Comparison of ENCODE assay signal across 2 cellular contexts in the genomic region with DNA sequence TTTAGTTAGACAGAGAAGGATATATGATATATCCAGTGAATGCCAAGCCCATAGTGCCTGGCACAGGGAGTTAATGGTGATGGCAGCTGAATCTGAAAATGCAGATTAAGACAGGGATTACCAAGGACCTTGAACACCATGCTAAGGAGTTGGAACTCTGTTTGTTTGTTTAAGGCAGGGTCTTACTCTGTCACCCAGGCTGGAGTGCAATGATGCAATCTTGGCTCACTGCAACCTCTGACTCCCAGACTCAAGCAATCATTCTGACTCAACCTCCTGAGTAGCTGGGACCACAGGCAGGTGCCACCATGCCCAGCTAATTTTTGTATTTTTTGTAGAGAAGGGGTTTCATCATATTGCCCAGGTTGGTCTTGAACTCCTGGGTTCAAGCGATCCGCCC.
TF ChIP-seq lines count a peak whose summit lies in the region.

No MANE protein-coding gene starts in this region.

TF ChIP-seq in HEK293, 187 proteins besides CTCF, POLR2A, EP300 and RAD21 (continued from another document and continues in another):
- TF ChIP-seq, protein P1, sequence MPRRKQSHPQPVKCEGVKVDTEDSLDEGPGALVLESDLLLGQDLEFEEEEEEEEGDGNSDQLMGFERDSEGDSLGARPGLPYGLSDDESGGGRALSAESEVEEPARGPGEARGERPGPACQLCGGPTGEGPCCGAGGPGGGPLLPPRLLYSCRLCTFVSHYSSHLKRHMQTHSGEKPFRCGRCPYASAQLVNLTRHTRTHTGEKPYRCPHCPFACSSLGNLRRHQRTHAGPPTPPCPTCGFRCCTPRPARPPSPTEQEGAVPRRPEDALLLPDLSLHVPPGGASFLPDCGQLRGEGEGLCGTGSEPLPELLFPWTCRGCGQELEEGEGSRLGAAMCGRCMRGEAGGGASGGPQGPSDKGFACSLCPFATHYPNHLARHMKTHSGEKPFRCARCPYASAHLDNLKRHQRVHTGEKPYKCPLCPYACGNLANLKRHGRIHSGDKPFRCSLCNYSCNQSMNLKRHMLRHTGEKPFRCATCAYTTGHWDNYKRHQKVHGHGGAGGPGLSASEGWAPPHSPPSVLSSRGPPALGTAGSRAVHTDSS (tag by site-specific recombination; IDR thresholded peaks at IDR 0.05) = no peak
- TF ChIP-seq ZNF768 (tag by site-specific recombination; IDR thresholded peaks at IDR 0.05) (no peak), ZNF658 (tag by site-specific recombination; IDR thresholded peaks at IDR 0.05) (no peak), IKZF3 (tag by site-specific recombination; IDR thresholded peaks at IDR 0.05) (no peak), ZNF548 (tag by site-specific recombination; IDR thresholded peaks at IDR 0.05) (no peak), ZNF114 (tag by site-specific recombination; IDR thresholded peaks at IDR 0.05) (no peak), ZNF335 (tag by site-specific recombination; conservative IDR thresholded peaks at IDR 0.05) (peak; percentile 29)
- TF ChIP-seq, protein P2, sequence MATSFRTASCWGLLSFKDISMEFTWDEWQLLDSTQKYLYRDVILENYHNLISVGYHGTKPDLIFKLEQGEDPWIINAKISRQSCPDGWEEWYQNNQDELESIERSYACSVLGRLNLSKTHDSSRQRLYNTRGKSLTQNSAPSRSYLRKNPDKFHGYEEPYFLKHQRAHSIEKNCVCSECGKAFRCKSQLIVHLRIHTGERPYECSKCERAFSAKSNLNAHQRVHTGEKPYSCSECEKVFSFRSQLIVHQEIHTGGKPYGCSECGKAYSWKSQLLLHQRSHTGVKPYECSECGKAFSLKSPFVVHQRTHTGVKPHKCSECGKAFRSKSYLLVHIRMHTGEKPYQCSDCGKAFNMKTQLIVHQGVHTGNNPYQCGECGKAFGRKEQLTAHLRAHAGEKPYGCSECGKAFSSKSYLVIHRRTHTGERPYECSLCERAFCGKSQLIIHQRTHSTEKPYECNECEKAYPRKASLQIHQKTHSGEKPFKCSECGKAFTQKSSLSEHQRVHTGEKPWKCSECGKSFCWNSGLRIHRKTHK (tag by site-specific recombination; IDR thresholded peaks at IDR 0.05) = no peak
- TF ChIP-seq, protein P3, sequence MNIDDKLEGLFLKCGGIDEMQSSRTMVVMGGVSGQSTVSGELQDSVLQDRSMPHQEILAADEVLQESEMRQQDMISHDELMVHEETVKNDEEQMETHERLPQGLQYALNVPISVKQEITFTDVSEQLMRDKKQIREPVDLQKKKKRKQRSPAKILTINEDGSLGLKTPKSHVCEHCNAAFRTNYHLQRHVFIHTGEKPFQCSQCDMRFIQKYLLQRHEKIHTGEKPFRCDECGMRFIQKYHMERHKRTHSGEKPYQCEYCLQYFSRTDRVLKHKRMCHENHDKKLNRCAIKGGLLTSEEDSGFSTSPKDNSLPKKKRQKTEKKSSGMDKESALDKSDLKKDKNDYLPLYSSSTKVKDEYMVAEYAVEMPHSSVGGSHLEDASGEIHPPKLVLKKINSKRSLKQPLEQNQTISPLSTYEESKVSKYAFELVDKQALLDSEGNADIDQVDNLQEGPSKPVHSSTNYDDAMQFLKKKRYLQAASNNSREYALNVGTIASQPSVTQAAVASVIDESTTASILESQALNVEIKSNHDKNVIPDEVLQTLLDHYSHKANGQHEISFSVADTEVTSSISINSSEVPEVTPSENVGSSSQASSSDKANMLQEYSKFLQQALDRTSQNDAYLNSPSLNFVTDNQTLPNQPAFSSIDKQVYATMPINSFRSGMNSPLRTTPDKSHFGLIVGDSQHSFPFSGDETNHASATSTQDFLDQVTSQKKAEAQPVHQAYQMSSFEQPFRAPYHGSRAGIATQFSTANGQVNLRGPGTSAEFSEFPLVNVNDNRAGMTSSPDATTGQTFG (tag by site-specific recombination; IDR thresholded peaks at IDR 0.05; ENCODE audit: borderline replicate concordance) = no peak
- TF ChIP-seq, protein P4, sequence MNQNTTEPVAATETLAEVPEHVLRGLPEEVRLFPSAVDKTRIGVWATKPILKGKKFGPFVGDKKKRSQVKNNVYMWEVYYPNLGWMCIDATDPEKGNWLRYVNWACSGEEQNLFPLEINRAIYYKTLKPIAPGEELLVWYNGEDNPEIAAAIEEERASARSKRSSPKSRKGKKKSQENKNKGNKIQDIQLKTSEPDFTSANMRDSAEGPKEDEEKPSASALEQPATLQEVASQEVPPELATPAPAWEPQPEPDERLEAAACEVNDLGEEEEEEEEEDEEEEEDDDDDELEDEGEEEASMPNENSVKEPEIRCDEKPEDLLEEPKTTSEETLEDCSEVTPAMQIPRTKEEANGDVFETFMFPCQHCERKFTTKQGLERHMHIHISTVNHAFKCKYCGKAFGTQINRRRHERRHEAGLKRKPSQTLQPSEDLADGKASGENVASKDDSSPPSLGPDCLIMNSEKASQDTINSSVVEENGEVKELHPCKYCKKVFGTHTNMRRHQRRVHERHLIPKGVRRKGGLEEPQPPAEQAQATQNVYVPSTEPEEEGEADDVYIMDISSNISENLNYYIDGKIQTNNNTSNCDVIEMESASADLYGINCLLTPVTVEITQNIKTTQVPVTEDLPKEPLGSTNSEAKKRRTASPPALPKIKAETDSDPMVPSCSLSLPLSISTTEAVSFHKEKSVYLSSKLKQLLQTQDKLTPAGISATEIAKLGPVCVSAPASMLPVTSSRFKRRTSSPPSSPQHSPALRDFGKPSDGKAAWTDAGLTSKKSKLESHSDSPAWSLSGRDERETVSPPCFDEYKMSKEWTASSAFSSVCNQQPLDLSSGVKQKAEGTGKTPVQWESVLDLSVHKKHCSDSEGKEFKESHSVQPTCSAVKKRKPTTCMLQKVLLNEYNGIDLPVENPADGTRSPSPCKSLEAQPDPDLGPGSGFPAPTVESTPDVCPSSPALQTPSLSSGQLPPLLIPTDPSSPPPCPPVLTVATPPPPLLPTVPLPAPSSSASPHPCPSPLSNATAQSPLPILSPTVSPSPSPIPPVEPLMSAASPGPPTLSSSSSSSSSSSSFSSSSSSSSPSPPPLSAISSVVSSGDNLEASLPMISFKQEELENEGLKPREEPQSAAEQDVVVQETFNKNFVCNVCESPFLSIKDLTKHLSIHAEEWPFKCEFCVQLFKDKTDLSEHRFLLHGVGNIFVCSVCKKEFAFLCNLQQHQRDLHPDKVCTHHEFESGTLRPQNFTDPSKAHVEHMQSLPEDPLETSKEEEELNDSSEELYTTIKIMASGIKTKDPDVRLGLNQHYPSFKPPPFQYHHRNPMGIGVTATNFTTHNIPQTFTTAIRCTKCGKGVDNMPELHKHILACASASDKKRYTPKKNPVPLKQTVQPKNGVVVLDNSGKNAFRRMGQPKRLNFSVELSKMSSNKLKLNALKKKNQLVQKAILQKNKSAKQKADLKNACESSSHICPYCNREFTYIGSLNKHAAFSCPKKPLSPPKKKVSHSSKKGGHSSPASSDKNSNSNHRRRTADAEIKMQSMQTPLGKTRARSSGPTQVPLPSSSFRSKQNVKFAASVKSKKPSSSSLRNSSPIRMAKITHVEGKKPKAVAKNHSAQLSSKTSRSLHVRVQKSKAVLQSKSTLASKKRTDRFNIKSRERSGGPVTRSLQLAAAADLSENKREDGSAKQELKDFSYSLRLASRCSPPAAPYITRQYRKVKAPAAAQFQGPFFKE (tag by site-specific recombination; IDR thresholded peaks at IDR 0.05; ENCODE audit: borderline replicate concordance) = no peak

TF ChIP-seq in HepG2, 621 proteins besides CTCF, POLR2A, EP300 and RAD21 (continued from another document and continues in another):
- TF ChIP-seq, protein P5, sequence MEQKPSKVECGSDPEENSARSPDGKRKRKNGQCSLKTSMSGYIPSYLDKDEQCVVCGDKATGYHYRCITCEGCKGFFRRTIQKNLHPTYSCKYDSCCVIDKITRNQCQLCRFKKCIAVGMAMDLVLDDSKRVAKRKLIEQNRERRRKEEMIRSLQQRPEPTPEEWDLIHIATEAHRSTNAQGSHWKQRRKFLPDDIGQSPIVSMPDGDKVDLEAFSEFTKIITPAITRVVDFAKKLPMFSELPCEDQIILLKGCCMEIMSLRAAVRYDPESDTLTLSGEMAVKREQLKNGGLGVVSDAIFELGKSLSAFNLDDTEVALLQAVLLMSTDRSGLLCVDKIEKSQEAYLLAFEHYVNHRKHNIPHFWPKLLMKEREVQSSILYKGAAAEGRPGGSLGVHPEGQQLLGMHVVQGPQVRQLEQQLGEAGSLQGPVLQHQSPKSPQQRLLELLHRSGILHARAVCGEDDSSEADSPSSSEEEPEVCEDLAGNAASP (CRISPR knock-in tag; IDR thresholded peaks at IDR 0.05; ENCODE audit: borderline replicate concordance) = 0 out of 2 replicates have a peak, but pooled peaks have one; percentile 16
- TF ChIP-seq XBP1 (CRISPR knock-in tag; IDR thresholded peaks at IDR 0.05) (no peak), HOXA3 (CRISPR knock-in tag; IDR thresholded peaks at IDR 0.05) (peak; percentile 43; the same call in 1 of the 2 replicates), CCAR2 (optimal IDR thresholded peaks at IDR 0.05; ENCODE audit: low read depth, low read length) (no peak), HNRNPUL1 (IDR thresholded peaks at IDR 0.05; ENCODE audit: low read depth, low read length) (no peak), SOX6 (IDR thresholded peaks at IDR 0.05) (no peak), SOX6 (CRISPR knock-in tag; IDR thresholded peaks at IDR 0.05) (peak; percentile 85)
- TF ChIP-seq, protein P6, sequence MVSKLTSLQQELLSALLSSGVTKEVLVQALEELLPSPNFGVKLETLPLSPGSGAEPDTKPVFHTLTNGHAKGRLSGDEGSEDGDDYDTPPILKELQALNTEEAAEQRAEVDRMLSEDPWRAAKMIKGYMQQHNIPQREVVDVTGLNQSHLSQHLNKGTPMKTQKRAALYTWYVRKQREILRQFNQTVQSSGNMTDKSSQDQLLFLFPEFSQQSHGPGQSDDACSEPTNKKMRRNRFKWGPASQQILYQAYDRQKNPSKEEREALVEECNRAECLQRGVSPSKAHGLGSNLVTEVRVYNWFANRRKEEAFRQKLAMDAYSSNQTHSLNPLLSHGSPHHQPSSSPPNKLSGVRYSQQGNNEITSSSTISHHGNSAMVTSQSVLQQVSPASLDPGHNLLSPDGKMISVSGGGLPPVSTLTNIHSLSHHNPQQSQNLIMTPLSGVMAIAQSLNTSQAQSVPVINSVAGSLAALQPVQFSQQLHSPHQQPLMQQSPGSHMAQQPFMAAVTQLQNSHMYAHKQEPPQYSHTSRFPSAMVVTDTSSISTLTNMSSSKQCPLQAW (CRISPR knock-in tag; IDR thresholded peaks at IDR 0.05) = 0 out of 2 replicates have a peak, but pooled peaks have one; percentile 18
- TF ChIP-seq, protein P7, sequence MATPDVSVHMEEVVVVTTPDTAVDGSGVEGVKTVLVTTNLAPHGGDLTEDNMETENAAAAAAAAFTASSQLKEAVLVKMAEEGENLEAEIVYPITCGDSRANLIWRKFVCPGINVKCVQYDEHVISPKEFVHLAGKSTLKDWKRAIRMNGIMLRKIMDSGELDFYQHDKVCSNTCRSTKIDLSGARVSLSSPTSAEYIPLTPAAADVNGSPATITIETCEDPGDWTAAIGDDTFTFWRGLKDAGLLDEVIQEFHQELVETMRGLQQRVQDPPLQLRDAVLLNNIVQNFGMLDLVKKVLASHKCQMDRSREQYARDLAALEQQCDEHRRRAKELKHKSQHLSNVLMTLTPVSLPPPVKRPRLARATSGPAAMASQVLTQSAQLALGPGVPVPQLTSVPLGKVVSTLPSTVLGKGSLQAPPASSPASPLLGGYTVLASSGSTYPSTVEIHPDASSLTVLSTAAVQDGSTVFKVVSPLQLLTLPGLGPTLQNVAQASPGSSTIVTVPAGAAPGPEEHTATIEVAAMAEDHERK (CRISPR knock-in tag; IDR thresholded peaks at IDR 0.05; ENCODE audit: low read depth) = no peak
- TF ChIP-seq, protein P8, sequence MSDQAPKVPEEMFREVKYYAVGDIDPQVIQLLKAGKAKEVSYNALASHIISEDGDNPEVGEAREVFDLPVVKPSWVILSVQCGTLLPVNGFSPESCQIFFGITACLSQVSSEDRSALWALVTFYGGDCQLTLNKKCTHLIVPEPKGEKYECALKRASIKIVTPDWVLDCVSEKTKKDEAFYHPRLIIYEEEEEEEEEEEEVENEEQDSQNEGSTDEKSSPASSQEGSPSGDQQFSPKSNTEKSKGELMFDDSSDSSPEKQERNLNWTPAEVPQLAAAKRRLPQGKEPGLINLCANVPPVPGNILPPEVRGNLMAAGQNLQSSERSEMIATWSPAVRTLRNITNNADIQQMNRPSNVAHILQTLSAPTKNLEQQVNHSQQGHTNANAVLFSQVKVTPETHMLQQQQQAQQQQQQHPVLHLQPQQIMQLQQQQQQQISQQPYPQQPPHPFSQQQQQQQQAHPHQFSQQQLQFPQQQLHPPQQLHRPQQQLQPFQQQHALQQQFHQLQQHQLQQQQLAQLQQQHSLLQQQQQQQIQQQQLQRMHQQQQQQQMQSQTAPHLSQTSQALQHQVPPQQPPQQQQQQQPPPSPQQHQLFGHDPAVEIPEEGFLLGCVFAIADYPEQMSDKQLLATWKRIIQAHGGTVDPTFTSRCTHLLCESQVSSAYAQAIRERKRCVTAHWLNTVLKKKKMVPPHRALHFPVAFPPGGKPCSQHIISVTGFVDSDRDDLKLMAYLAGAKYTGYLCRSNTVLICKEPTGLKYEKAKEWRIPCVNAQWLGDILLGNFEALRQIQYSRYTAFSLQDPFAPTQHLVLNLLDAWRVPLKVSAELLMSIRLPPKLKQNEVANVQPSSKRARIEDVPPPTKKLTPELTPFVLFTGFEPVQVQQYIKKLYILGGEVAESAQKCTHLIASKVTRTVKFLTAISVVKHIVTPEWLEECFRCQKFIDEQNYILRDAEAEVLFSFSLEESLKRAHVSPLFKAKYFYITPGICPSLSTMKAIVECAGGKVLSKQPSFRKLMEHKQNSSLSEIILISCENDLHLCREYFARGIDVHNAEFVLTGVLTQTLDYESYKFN (CRISPR knock-in tag; conservative IDR thresholded peaks at IDR 0.05) = peak; percentile 36; the same call in 1 of the 2 replicates
- TF ChIP-seq, protein P9, sequence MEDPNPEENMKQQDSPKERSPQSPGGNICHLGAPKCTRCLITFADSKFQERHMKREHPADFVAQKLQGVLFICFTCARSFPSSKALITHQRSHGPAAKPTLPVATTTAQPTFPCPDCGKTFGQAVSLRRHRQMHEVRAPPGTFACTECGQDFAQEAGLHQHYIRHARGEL (CRISPR knock-in tag; IDR thresholded peaks at IDR 0.05) = no peak
- TF ChIP-seq, protein P10, sequence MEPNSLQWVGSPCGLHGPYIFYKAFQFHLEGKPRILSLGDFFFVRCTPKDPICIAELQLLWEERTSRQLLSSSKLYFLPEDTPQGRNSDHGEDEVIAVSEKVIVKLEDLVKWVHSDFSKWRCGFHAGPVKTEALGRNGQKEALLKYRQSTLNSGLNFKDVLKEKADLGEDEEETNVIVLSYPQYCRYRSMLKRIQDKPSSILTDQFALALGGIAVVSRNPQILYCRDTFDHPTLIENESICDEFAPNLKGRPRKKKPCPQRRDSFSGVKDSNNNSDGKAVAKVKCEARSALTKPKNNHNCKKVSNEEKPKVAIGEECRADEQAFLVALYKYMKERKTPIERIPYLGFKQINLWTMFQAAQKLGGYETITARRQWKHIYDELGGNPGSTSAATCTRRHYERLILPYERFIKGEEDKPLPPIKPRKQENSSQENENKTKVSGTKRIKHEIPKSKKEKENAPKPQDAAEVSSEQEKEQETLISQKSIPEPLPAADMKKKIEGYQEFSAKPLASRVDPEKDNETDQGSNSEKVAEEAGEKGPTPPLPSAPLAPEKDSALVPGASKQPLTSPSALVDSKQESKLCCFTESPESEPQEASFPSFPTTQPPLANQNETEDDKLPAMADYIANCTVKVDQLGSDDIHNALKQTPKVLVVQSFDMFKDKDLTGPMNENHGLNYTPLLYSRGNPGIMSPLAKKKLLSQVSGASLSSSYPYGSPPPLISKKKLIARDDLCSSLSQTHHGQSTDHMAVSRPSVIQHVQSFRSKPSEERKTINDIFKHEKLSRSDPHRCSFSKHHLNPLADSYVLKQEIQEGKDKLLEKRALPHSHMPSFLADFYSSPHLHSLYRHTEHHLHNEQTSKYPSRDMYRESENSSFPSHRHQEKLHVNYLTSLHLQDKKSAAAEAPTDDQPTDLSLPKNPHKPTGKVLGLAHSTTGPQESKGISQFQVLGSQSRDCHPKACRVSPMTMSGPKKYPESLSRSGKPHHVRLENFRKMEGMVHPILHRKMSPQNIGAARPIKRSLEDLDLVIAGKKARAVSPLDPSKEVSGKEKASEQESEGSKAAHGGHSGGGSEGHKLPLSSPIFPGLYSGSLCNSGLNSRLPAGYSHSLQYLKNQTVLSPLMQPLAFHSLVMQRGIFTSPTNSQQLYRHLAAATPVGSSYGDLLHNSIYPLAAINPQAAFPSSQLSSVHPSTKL (CRISPR knock-in tag; IDR thresholded peaks at IDR 0.05) = peak; percentile 81
